In genomic region chr11:85154294-85154693, GRCh38 we compare ENCODE assay signal across 28 cellular contexts.
"Had no signal": no experiment of that assay in that cellular context is flagged by ENCODE, and none has a peak within 500 bp of the region (broad histone marks: within the 10 kb centered on the region; RNA-seq: fewer than 3 reads in every experiment).

No MANE protein-coding gene starts in this region.

- H3K36me3 Mint-ChIP-seq: activated naive CD8-positive, alpha-beta T cell treated with anti-CD3 and anti-CD28 coated beads for 36 hours had no signal

- H3K4me1 Mint-ChIP-seq: activated CD4-positive, alpha-beta T cell treated with anti-CD3 and anti-CD28 coated beads, Interleukin-2, amount 10 ng/mL, durations not matched to agents 24 days and 14 days; activated naive CD8-positive, alpha-beta T cell treated with anti-CD3 and anti-CD28 coated beads for 36 hours; activated T-helper 17 cell treated with anti-CD3 and anti-CD28 coated beads, Interleukin-2, amount 50 U/mL, for 72 hours had no signal

- H3K27me3 Mint-ChIP-seq: activated CD4-positive, alpha-beta T cell treated with anti-CD3 and anti-CD28 coated beads, Interleukin-2, amount 10 ng/mL, durations not matched to agents 24 days and 14 days; activated CD8-positive, alpha-beta T cell treated with anti-CD3 and anti-CD28 coated beads for 36 hours; activated naive CD8-positive, alpha-beta T cell treated with anti-CD3 and anti-CD28 coated beads for 36 hours; activated T-helper 17 cell treated with anti-CD3 and anti-CD28 coated beads, Interleukin-2, amount 50 U/mL, for 72 hours had no signal

- H3K4me3 Mint-ChIP-seq: activated CD4-positive, alpha-beta T cell treated with anti-CD3 and anti-CD28 coated beads, Interleukin-2, amount 10 ng/mL, durations not matched to agents 24 days and 14 days; activated CD8-positive, alpha-beta T cell treated with anti-CD3 and anti-CD28 coated beads for 36 hours; activated naive CD8-positive, alpha-beta T cell treated with anti-CD3 and anti-CD28 coated beads for 36 hours; activated T-cell treated with anti-CD3 and anti-CD28 coated beads, Interleukin-2, amount 50 U/mL, for 72 hours; activated T-helper 17 cell treated with anti-CD3 and anti-CD28 coated beads, Interleukin-2, amount 50 U/mL, for 72 hours had no signal

- ATAC-seq: activated CD8-positive, alpha-beta T cell treated with anti-CD3 and anti-CD28 coated beads for 36 hours; activated T-cell treated with anti-CD3 and anti-CD28 coated beads, Interleukin-2, amount 50 U/mL, for 72 hours; activated T-helper 17 cell treated with anti-CD3 and anti-CD28 coated beads, Interleukin-2, amount 50 U/mL, for 72 hours had no signal

- DNase-seq: activated CD4-positive, alpha-beta T cell treated with anti-CD3 and anti-CD28 coated beads, Interleukin-2, amount 10 ng/mL, durations not matched to agents 24 days and 14 days; activated CD4-positive, alpha-beta T cell treated with anti-CD3 and anti-CD28 coated beads, Interleukin-2, amount 50 U/mL, for 4 hours; activated CD8-positive, alpha-beta T cell treated with anti-CD3 and anti-CD28 coated beads for 36 hours; activated effector memory CD4-positive, alpha-beta T cell treated with anti-CD3 and anti-CD28 coated beads, Interleukin-2, amount 50 U/mL, for 16 hours; activated naive CD4-positive, alpha-beta T cell; activated naive CD4-positive, alpha-beta T cell treated with anti-CD3 and anti-CD28 coated beads, Interleukin-2, amount 50 U/mL, for 16 hours; activated naive CD8-positive, alpha-beta T cell treated with anti-CD3 and anti-CD28 coated beads for 36 hours; activated T-cell treated with anti-CD3 and anti-CD28 coated beads, Interleukin-2, amount 50 U/mL, for 1 hour; activated T-cell treated with anti-CD3 and anti-CD28 coated beads, Interleukin-2, amount 50 U/mL, for 72 hours; amniotic stem cell; aorta; brain microvascular endothelial cell; cortex of kidney; MG63; NCI-H1092 treated with DMSO at 0.1 percent for 48 hours; NCI-H1417; NCI-H146; NCI-H187; NCI-H2029 treated with DMSO at 0.1 percent for 48 hours; NCI-H2107; NCI-H2171; NCI-H510A; NCI-H526; NCI-H748 treated with DMSO at 0.1 percent for 48 hours; Right ventricle myocardium superior; T1000 had no signal

- H3K27me3 ChIP-seq: brain microvascular endothelial cell, cardiac muscle cell, MG63 had no signal

- H3K36me3 ChIP-seq: brain microvascular endothelial cell, cardiac muscle cell, MG63 had no signal

- H3K27ac Mint-ChIP-seq: activated CD4-positive, alpha-beta T cell treated with anti-CD3 and anti-CD28 coated beads, Interleukin-2, amount 10 ng/mL, durations not matched to agents 24 days and 14 days; activated CD8-positive, alpha-beta T cell treated with anti-CD3 and anti-CD28 coated beads for 36 hours; activated naive CD8-positive, alpha-beta T cell treated with anti-CD3 and anti-CD28 coated beads for 36 hours; activated T-cell treated with anti-CD3 and anti-CD28 coated beads, Interleukin-2, amount 50 U/mL, for 72 hours; activated T-helper 17 cell treated with anti-CD3 and anti-CD28 coated beads, Interleukin-2, amount 50 U/mL, for 72 hours had no signal

- H3K9me3 ChIP-seq: MG63 had no signal

- H3K27ac ChIP-seq: brain microvascular endothelial cell, cardiac muscle cell had no signal

- H3K4me3 ChIP-seq: cardiac muscle cell, MG63 had no signal
